1 cellular context compared by ENCODE assay signal in genomic region chr6:26739811-26740210, GRCh38.
TF ChIP-seq lines count a peak whose summit lies in the region.

No MANE protein-coding gene starts in this region.

TF ChIP-seq in K562, 482 proteins besides CTCF, POLR2A, EP300 and RAD21 (continued from another document):
- TF ChIP-seq ZNF512 (tag; IDR thresholded peaks at IDR 0.05) = no peak
- TF ChIP-seq KDM1A (IDR thresholded peaks at IDR 0.05) = no peak; a peak in 1 of 4 replicates
- TF ChIP-seq ZNF436 (CRISPR knock-in tag; IDR thresholded peaks at IDR 0.05) = no peak
- no peak for TF ChIP-seq MCM3 (IDR thresholded peaks at IDR 0.05)
- TF ChIP-seq ARNT (IDR thresholded peaks at IDR 0.05) = no peak
- TF ChIP-seq GTF2B (IDR thresholded peaks at IDR 0.05; ENCODE audit: extremely low read depth, insufficient read length) = no peak
- TF ChIP-seq EP400 (IDR thresholded peaks at IDR 0.05) = no peak
